15 cellular contexts compared by ENCODE assay signal in the genomic region with DNA sequence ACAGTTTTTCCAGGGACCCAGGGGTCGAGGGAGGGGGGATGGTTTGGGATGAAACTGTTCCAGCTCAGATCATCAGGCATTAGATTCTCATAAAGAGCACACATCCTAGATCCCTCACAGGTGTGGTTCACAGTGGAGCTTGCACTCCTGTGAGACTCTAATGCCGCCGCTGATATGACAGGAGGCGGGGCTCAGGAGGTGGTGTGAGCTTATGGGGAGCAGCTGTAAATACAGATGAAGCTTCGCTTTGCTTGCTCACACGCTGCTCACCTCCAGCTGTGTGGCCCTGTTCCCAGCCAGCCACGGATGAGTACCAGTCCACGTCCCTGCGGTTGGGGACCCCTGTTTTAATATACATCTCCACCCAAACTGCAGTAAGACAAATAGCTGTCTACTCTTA.
"Had no signal": no experiment of that assay in that cellular context is flagged by ENCODE, and none has a peak within 500 bp of the region (broad histone marks: within the 10 kb centered on the region; RNA-seq: fewer than 3 reads in every experiment).

No MANE protein-coding gene starts in this region.

- H3K4me3 Mint-ChIP-seq: activated CD4-positive, alpha-beta T cell treated with anti-CD3 and anti-CD28 coated beads for 36 hours; activated CD8-positive, alpha-beta T cell treated with anti-CD3 and anti-CD28 coated beads for 36 hours; stimulated activated memory B cell treated with anti-CD40 and anti-IgM and Interleukin-4, amounts not matched to agents 10 μg/mL and 1 μg/mL and 100 μg/mL, for 72 hours; T-cell had no signal

- H3K27me3 ChIP-seq: ascending aorta, hepatocyte, transverse colon had no signal

- H3K9me3 Mint-ChIP-seq: activated CD8-positive, alpha-beta T cell treated with anti-CD3 and anti-CD28 coated beads for 36 hours; stimulated activated memory B cell treated with anti-CD40 and anti-IgM and Interleukin-4, amounts not matched to agents 10 μg/mL and 1 μg/mL and 100 μg/mL, for 72 hours; T-cell had no signal

- H3K27ac Mint-ChIP-seq: activated CD4-positive, alpha-beta T cell treated with anti-CD3 and anti-CD28 coated beads for 36 hours; activated CD8-positive, alpha-beta T cell treated with anti-CD3 and anti-CD28 coated beads for 36 hours; stimulated activated memory B cell treated with anti-CD40 and anti-IgM and Interleukin-4, amounts not matched to agents 10 μg/mL and 1 μg/mL and 100 μg/mL, for 72 hours; T-cell had no signal

- H3K27ac ChIP-seq: ascending aorta, hepatocyte, transverse colon, VCaP had no signal

- H3K36me3 Mint-ChIP-seq: stimulated activated memory B cell treated with anti-CD40 and anti-IgM and Interleukin-4, amounts not matched to agents 10 μg/mL and 1 μg/mL and 100 μg/mL, for 72 hours; T-cell had no signal

- H3K36me3 ChIP-seq: ascending aorta, transverse colon had no signal

- H3K27me3 Mint-ChIP-seq: stimulated activated memory B cell treated with anti-CD40 and anti-IgM and Interleukin-4, amounts not matched to agents 10 μg/mL and 1 μg/mL and 100 μg/mL, for 72 hours had no signal

- H3K4me3 ChIP-seq: ascending aorta, hepatocyte, smooth muscle cell, transverse colon had no signal

- FAIRE-seq: bronchial epithelial cell, colon had no signal

- H3K4me1 Mint-ChIP-seq: activated CD4-positive, alpha-beta T cell treated with anti-CD3 and anti-CD28 coated beads for 36 hours; stimulated activated memory B cell treated with anti-CD40 and anti-IgM and Interleukin-4, amounts not matched to agents 10 μg/mL and 1 μg/mL and 100 μg/mL, for 72 hours; T-cell had no signal

- H3K4me2 ChIP-seq: hepatocyte, smooth muscle cell had no signal

- DNase-seq: activated CD4-positive, alpha-beta T cell treated with anti-CD3 and anti-CD28 coated beads for 36 hours; activated CD8-positive, alpha-beta memory T cell treated with anti-CD3 and anti-CD28 coated beads, Interleukin-2, amount 50 U/mL, for 48 hours; activated CD8-positive, alpha-beta T cell treated with anti-CD3 and anti-CD28 coated beads for 36 hours; activated naive CD4-positive, alpha-beta T cell; mesendoderm; T-cell; T1000; transverse colon had no signal

- H3K9me3 ChIP-seq: ascending aorta, transverse colon had no signal

- ATAC-seq: activated CD4-positive, alpha-beta T cell treated with anti-CD3 and anti-CD28 coated beads for 36 hours; activated CD8-positive, alpha-beta T cell treated with anti-CD3 and anti-CD28 coated beads for 36 hours; stimulated activated memory B cell treated with anti-CD40 and anti-IgM and Interleukin-4, amounts not matched to agents 10 μg/mL and 1 μg/mL and 100 μg/mL, for 72 hours; T-cell had no signal

- H2AFZ ChIP-seq: hepatocyte had no signal

- H3K4me1 ChIP-seq: ascending aorta had no signal
